ENCODE assay signal across 8 cellular contexts in the genomic region with DNA sequence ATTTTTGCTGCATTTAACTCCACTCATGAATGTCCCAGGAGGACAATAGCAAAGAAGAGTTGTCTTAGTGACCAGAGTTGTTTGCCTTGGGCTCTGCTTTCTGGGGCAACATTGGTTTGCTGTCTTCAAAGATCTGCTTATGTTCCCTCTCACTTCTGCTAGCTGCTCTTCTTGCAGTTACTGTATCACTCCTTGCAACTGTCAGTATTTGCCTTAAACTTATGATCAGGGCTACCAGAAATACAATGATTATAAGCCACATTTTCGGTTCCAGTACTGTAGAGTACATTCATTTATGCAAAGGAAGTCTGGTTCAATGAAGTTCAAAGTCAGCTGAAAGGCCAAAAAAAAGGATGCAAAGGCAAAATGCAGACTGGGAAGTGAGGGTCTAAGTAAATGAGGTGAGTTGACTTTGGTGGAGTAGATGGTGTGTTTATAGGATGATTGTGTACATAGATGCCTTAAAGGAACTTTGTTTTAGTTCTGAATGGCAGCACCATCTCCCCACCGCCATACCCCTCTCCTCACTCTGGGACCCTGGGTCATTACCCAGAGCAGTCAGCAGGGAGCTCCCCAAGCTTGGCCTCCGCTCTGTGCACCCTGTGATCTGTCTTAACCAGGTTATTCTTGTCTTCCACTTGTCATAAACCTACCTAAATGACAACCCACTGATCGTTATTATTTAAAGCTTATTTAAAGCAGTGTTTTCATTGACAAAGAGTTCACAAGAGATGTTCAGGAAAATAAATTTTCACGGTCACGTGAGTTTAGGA.
DNase-seq lines count a peak whose midpoint lies in the region; ATAC-seq lines count a peak whose summit lies in the region.

No MANE protein-coding gene starts in this region.

- no peaks in the 10 kb centered on the region for H3K27me3 Mint-ChIP-seq in activated naive CD4-positive, alpha-beta T cell treated with anti-CD3 and anti-CD28 coated beads for 36 hours (ENCODE audit: low read depth)
- peaks cover 8% of the 10 kb centered on the region for H3K27me3 Mint-ChIP-seq in activated naive CD8-positive, alpha-beta T cell treated with anti-CD3 and anti-CD28 coated beads for 36 hours

- peak; percentile 34 for DNase-seq in activated naive CD4-positive, alpha-beta T cell treated with anti-CD3 and anti-CD28 coated beads for 36 hours
- DNase-seq in activated naive CD4-positive, alpha-beta T cell treated with Interleukin-2 at 50 U/mL for 16 hours = no peak
- DNase-seq in activated naive CD8-positive, alpha-beta T cell treated with anti-CD3 and anti-CD28 coated beads for 36 hours = peak; percentile 7
- peak; percentile 27 for DNase-seq in stimulated activated CD8-positive, alpha-beta memory T cell treated with anti-CD3 and anti-CD28 coated beads, Interleukin-4, amount 100 ng/mL, for 48 hours
- DNase-seq in inferior parietal cortex (ENCODE audit: extremely low spot score) = no peak
- DNase-seq in NOMO-1 treated with dmso at 0.1 percent for 144 hours (lab: John Stamatoyannopoulos, UW; ENCODE audit: unreplicated experiment) = no peak
- DNase-seq in NCI-H446 treated with DMSO at 0.1 percent for 48 hours (lab: John Stamatoyannopoulos, UW) = no peak

- no peaks in the 10 kb centered on the region for H3K36me3 Mint-ChIP-seq in activated naive CD4-positive, alpha-beta T cell treated with anti-CD3 and anti-CD28 coated beads for 36 hours (ENCODE audit: low read depth)
- no peaks in the 10 kb centered on the region for H3K36me3 Mint-ChIP-seq in activated naive CD8-positive, alpha-beta T cell treated with anti-CD3 and anti-CD28 coated beads for 36 hours

- intact Hi-C loops in activated naive CD4-positive, alpha-beta T cell treated with anti-CD3 and anti-CD28 coated beads for 36 hours (cut with micrococcal nuclease) = loop anchor here (1.0 to 10.0 kb wide), 4 partner anchors 323 to 818 kb away; no protein-coding TSS in a partner anchor

- peak; percentile 63 for ATAC-seq in HG03066 (IDR thresholded peaks at IDR 0.05; ENCODE audit: low read depth, unreplicated experiment)

- no peaks in the 10 kb centered on the region for H3K9me3 Mint-ChIP-seq in activated naive CD4-positive, alpha-beta T cell treated with anti-CD3 and anti-CD28 coated beads for 36 hours
- no peaks in the 10 kb centered on the region for H3K9me3 Mint-ChIP-seq in activated naive CD8-positive, alpha-beta T cell treated with anti-CD3 and anti-CD28 coated beads for 36 hours

- H3K4me3 Mint-ChIP-seq in activated naive CD4-positive, alpha-beta T cell treated with anti-CD3 and anti-CD28 coated beads for 36 hours = no peak overlapping the region
- no peak overlapping the region for H3K4me3 Mint-ChIP-seq in activated naive CD8-positive, alpha-beta T cell treated with anti-CD3 and anti-CD28 coated beads for 36 hours

- H3K4me1 Mint-ChIP-seq in activated naive CD4-positive, alpha-beta T cell treated with anti-CD3 and anti-CD28 coated beads for 36 hours (ENCODE audit: low read depth) = no peaks in the 10 kb centered on the region
- no peaks in the 10 kb centered on the region for H3K4me1 Mint-ChIP-seq in activated naive CD8-positive, alpha-beta T cell treated with anti-CD3 and anti-CD28 coated beads for 36 hours

- CTCF ChIA-PET in activated naive CD4-positive, alpha-beta T cell treated with anti-CD3 and anti-CD28 coated beads for 36 hours (lab: Charles Lee) = interaction anchor here (0.9 to 1.4 kb wide), 3 partner anchors 10 to 735 kb away, joined by 4 to 5 read pairs (median 4); no protein-coding TSS in a partner anchor

- no peak overlapping the region for H3K27ac Mint-ChIP-seq in activated naive CD4-positive, alpha-beta T cell treated with anti-CD3 and anti-CD28 coated beads for 36 hours
- no peak overlapping the region for H3K27ac Mint-ChIP-seq in activated naive CD8-positive, alpha-beta T cell treated with anti-CD3 and anti-CD28 coated beads for 36 hours

Comparison
In these comparisons a context has a peak if more than half of its experiments do, and no peak if none do; other contexts are left out.
1. DNase-seq: peak in activated naive CD4-positive, alpha-beta T cell treated with anti-CD3 and anti-CD28 coated beads for 36 hours (single experiment), activated naive CD8-positive, alpha-beta T cell treated with anti-CD3 and anti-CD28 coated beads for 36 hours (single experiment) and stimulated activated CD8-positive, alpha-beta memory T cell treated with anti-CD3 and anti-CD28 coated beads, Interleukin-4, amount 100 ng/mL, for 48 hours (single experiment); none in activated naive CD4-positive, alpha-beta T cell treated with Interleukin-2 at 50 U/mL for 16 hours (single experiment), inferior parietal cortex (single experiment), NOMO-1 treated with dmso at 0.1 percent for 144 hours (single experiment) and NCI-H446 treated with DMSO at 0.1 percent for 48 hours (single experiment).